ENCODE assay signal across 1 cellular context in the genomic region with DNA sequence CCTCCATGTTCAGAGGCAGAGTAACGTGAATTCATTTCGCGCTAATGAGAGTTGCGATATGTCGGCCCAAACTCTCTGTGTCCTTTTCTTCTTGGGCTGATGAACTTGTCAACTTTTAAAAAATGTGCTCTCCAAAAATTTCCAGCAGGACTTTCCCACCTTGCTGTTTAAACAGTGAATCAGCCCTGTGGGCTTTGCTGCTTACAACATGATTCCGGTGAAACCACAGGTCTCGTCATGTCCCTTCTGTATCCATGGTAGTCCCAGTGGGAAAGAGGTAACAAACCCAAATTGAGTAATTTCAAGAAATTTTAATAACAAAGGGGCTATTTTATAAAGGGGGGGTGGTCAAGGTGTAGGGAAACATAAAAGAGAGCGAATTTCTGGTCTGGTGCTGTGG.
TF ChIP-seq lines count a peak whose summit lies in the region.

No MANE protein-coding gene starts in this region.

TF ChIP-seq in WTC11, 78 proteins besides CTCF, POLR2A, EP300 and RAD21 (continued from another document):
- TF ChIP-seq, protein P1, sequence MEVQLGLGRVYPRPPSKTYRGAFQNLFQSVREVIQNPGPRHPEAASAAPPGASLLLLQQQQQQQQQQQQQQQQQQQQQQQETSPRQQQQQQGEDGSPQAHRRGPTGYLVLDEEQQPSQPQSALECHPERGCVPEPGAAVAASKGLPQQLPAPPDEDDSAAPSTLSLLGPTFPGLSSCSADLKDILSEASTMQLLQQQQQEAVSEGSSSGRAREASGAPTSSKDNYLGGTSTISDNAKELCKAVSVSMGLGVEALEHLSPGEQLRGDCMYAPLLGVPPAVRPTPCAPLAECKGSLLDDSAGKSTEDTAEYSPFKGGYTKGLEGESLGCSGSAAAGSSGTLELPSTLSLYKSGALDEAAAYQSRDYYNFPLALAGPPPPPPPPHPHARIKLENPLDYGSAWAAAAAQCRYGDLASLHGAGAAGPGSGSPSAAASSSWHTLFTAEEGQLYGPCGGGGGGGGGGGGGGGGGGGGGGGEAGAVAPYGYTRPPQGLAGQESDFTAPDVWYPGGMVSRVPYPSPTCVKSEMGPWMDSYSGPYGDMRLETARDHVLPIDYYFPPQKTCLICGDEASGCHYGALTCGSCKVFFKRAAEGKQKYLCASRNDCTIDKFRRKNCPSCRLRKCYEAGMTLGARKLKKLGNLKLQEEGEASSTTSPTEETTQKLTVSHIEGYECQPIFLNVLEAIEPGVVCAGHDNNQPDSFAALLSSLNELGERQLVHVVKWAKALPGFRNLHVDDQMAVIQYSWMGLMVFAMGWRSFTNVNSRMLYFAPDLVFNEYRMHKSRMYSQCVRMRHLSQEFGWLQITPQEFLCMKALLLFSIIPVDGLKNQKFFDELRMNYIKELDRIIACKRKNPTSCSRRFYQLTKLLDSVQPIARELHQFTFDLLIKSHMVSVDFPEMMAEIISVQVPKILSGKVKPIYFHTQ (CRISPR knock-in tag; IDR thresholded peaks at IDR 0.05), result no peak
- TF ChIP-seq TCF7 (CRISPR knock-in tag; IDR thresholded peaks at IDR 0.05; ENCODE audit: low read depth) (no peak), SMAD4 (CRISPR knock-in tag; IDR thresholded peaks at IDR 0.05) (no peak), CBFB (CRISPR knock-in tag; IDR thresholded peaks at IDR 0.05; ENCODE audit: low read depth) (no peak)
- TF ChIP-seq, protein P2, sequence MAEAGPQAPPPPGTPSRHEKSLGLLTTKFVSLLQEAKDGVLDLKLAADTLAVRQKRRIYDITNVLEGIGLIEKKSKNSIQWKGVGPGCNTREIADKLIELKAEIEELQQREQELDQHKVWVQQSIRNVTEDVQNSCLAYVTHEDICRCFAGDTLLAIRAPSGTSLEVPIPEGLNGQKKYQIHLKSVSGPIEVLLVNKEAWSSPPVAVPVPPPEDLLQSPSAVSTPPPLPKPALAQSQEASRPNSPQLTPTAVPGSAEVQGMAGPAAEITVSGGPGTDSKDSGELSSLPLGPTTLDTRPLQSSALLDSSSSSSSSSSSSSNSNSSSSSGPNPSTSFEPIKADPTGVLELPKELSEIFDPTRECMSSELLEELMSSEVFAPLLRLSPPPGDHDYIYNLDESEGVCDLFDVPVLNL (CRISPR knock-in tag; IDR thresholded peaks at IDR 0.05; ENCODE audit: borderline replicate concordance, low read depth), result no peak
